17 cellular contexts compared by ENCODE assay signal in the genomic region with DNA sequence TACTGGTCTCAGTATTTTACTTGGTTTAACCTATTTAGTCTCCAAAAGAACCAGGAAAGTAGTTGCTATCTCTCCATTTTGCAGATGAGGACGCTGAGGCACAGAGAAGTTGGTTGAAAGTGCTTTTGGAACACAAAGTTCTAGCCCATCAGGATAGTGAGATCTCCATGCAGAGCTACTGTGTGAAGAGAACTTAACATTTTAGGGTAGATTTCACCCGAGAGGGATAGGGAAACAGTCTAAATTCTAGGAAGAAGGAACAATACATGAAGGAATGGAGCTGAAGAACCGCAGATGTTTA.
DNase-seq lines count a peak whose midpoint lies in the region; ATAC-seq and TF ChIP-seq lines count a peak whose summit lies in the region.
"Had no signal": no experiment of that assay in that cellular context is flagged by ENCODE, and none has a peak within 500 bp of the region (broad histone marks: within the 10 kb centered on the region; RNA-seq: fewer than 3 reads in every experiment).

No MANE protein-coding gene starts in this region.

- TF ChIP-seq EP300 in upper lobe of left lung (IDR thresholded peaks at IDR 0.05): no peak

- H3K4me1 ChIP-seq in ascending aorta (peaks cover 9 to 42% of the 10 kb centered on the region in 2 donors), right atrium auricular region (peaks cover 0 to 61% of the 10 kb centered on the region in 2 donors), prostate gland (replicated peaks) (peaks cover 14% of the 10 kb centered on the region), upper lobe of left lung (peaks cover 36 to 57% (median 53%) of the 10 kb centered on the region in 4 donors)

- DNase-seq in ascending aorta (ENCODE audit: low spot score in 2 of 2) (no peak), right atrium auricular region (ENCODE audit: low spot score) (no peak), prostate gland (ENCODE audit: low spot score) (no peak), upper lobe of left lung (no peak), NCI-H1048 (lab: John Stamatoyannopoulos, UW) (no peak)
- DNase-seq: activated CD8-positive, alpha-beta memory T cell treated with anti-CD3 and anti-CD28 coated beads, Interleukin-2, amount 50 U/mL, for 4 hours; activated naive CD4-positive, alpha-beta T cell treated with anti-CD3 and anti-CD28 coated beads for 36 hours; DMS79 treated with DMSO at 0.1 percent for 48 hours; natural killer cell; NCI-H1694 treated with DMSO at 0.1 percent for 48 hours; stimulated activated CD4-positive, alpha-beta T cell treated with anti-CD3 and anti-CD28 coated beads, Interleukin-12 subunit alpha, Interleukin-12 subunit beta, amount 100 ng/mL, for 4 hours; T-helper 1 cell had no signal

- H3K27me3 ChIP-seq in ascending aorta (no peaks in the 10 kb centered on the region), right atrium auricular region (no peaks in the 10 kb centered on the region), prostate gland (replicated peaks; ENCODE audit: insufficient read depth) (no peaks in the 10 kb centered on the region), upper lobe of left lung (no peaks in the 10 kb centered on the region)
- H3K27me3 ChIP-seq: suprapubic skin had no signal

- intact Hi-C loops in ascending aorta (cut with DNase I) (loop anchor here (5.0 kb wide), 1 partner anchor 46 kb away; no protein-coding TSS in a partner anchor), prostate gland (cut with DNase I) (loop anchor here (5.0 kb wide), 1 partner anchor 41 kb away; no protein-coding TSS in a partner anchor)

- H3K9me3 ChIP-seq in ascending aorta: no peaks in the 10 kb centered on the region
- H3K9me3 ChIP-seq in right atrium auricular region: no peaks in the 10 kb centered on the region
- no peaks in the 10 kb centered on the region for H3K9me3 ChIP-seq in prostate gland
- H3K9me3 ChIP-seq in upper lobe of left lung: no peaks in the 10 kb centered on the region
- H3K9me3 ChIP-seq: suprapubic skin had no signal

- TF ChIP-seq POLR2A in prostate gland (IDR thresholded peaks at IDR 0.05) (no peak), upper lobe of left lung (IDR thresholded peaks at IDR 0.05) (no peak)

- H3K36me3 ChIP-seq in ascending aorta (no peaks in the 10 kb centered on the region), right atrium auricular region (no peaks in the 10 kb centered on the region), prostate gland (no peaks in the 10 kb centered on the region), upper lobe of left lung (no peaks in the 10 kb centered on the region)
- H3K36me3 ChIP-seq: suprapubic skin had no signal

- WGBS in prostate gland: 56% methylated on average over 3 of the region's 3 CpGs
- WGBS in upper lobe of left lung, 2 donors: 68 to 72% methylated on average over 3 of the region's 3 CpGs

- no peak for ATAC-seq in upper lobe of left lung (ENCODE audit: low FRiP score in 2 of 2)
- no peak for ATAC-seq in HG03139 (IDR thresholded peaks at IDR 0.05; ENCODE audit: unreplicated experiment)
- ATAC-seq in HG03159 (IDR thresholded peaks at IDR 0.05; ENCODE audit: unreplicated experiment): no peak
- ATAC-seq in GM19452 (IDR thresholded peaks at IDR 0.05; ENCODE audit: unreplicated experiment): no peak
- ATAC-seq: activated CD4-positive, CD25-positive, alpha-beta regulatory T cell treated with anti-CD3 and anti-CD28 coated beads, Interleukin-2, amount 50 U/mL, for 24 hours; natural killer cell had no signal

- no peak for TF ChIP-seq CTCF in ascending aorta (IDR thresholded peaks at IDR 0.05)
- no peak for TF ChIP-seq CTCF in right atrium auricular region (IDR thresholded peaks at IDR 0.05)
- TF ChIP-seq CTCF in prostate gland (IDR thresholded peaks at IDR 0.05): no peak
- no peak for TF ChIP-seq CTCF in upper lobe of left lung (IDR thresholded peaks at IDR 0.05)

- H3K27ac ChIP-seq in ascending aorta (peak overlapping the region; percentile 80 to 86), right atrium auricular region (peak overlapping the region; percentile 59 to 69), prostate gland (peak overlapping the region; percentile 67 to 74), upper lobe of left lung (peak overlapping the region in 3 of 4 donors; percentile 79 to 80 (median 80))

- peak overlapping the region in 1 of 2 donors; percentile 25 for H3K4me3 ChIP-seq in ascending aorta
- H3K4me3 ChIP-seq in right atrium auricular region: no peak overlapping the region
- H3K4me3 ChIP-seq in prostate gland: no peak overlapping the region
- H3K4me3 ChIP-seq in upper lobe of left lung: peak overlapping the region in 1 of 4 donors; percentile 13
- H3K4me3 ChIP-seq: suprapubic skin had no signal
